Comparison of ENCODE assay signal across 8 cellular contexts in the genomic region with DNA sequence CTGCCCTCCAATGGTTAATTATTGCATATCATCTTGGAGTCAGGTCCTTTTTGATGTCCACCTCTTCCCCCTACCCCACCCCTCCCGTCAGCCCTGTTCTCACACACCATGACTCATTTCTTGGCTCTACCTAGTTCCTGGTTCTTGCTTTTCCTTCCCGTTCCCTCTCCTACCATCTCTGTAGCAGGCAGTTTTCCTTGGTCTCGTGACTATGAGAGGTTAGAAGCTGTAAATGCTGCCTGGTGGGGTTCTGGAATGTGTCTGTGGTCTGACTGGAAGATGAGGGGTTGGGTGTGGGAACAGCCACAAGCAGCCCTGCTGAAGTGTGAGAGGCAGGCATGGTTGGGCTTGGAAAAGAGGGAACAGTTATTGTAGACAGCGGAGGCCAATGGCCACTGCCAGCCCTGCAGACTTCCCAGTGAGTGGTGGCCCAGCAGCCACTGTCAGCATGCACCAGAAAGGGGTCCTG. TPM values are rescaled to one million over a fixed set of nuclear protein-coding genes. Genes with fewer than 3 reads are reported as not detected.
DNase-seq lines count a peak whose midpoint lies in the region; ATAC-seq and TF ChIP-seq lines count a peak whose summit lies in the region.

No MANE protein-coding gene starts in this region.

- H3K27ac ChIP-seq in thymus (ENCODE audit: low read depth) = peak overlapping the region; percentile 66

- H3K27me3 Mint-ChIP-seq in brain = no peaks in the 10 kb centered on the region

- DNase-seq in AG08395 (ENCODE audit: low spot score) (peak; percentile 94), LNCaP clone FGC (ENCODE audit: low read depth) (peak; percentile 84), left colon (peak; percentile 46 to 86), HAP-1 (ENCODE audit: low spot score in 2 of 2) (no peak)

- peaks cover 33% of the 10 kb centered on the region for H3K4me1 Mint-ChIP-seq in brain

- ATAC-seq in left colon (peak; percentile 87), GM21619 (IDR thresholded peaks at IDR 0.05; ENCODE audit: unreplicated experiment) (no peak), HG03432 (IDR thresholded peaks at IDR 0.05; ENCODE audit: unreplicated experiment) (no peak)

- intact Hi-C loops in left colon (cut with DNase I, micrococcal nuclease) = loop anchor here (2.0 to 10.0 kb wide), 3 partner anchors 113 to 437 kb away; no protein-coding TSS in a partner anchor

- peaks cover 4% of the 10 kb centered on the region for H3K36me3 Mint-ChIP-seq in brain

- peak overlapping the region; percentile 39 to 98 (median 90) for H3K27ac Mint-ChIP-seq in brain

- in situ Hi-C loops in HAP-1 (cut with MboI; ENCODE audit: low sequenced_read_pairs) = loop anchor here (10.0 kb wide), 1 partner anchor 117 kb away; no protein-coding TSS in a partner anchor

- TF ChIP-seq CTCF in LNCaP clone FGC (IDR thresholded peaks at IDR 0.05; ENCODE audit: control insufficient read depth, extremely low read depth, insufficient read depth) (no peak), brain (conservative IDR thresholded peaks at IDR 0.05) (no peak)

- no peaks in the 10 kb centered on the region for H3K9me3 ChIP-seq in thymus (ENCODE audit: control insufficient read depth)
- no peaks in the 10 kb centered on the region for H3K9me3 ChIP-seq in HAP-1

- H3K4me3 ChIP-seq in LNCaP clone FGC (ENCODE audit: low read depth, low read length) = peak overlapping the region; percentile 23
- H3K4me3 ChIP-seq in thymus (ENCODE audit: low read length) = no peak overlapping the region
- no peak overlapping the region for H3K4me3 ChIP-seq in HAP-1

- H3K27me3 ChIP-seq in thymus (ENCODE audit: control insufficient read depth, insufficient read depth) (no peaks in the 10 kb centered on the region), HAP-1 (ENCODE audit: low read depth) (no peaks in the 10 kb centered on the region)

- peak overlapping the region in 3 of 5 experiments; percentile 17 to 55 (median 41) for H3K4me3 Mint-ChIP-seq in brain

- H3K9me3 Mint-ChIP-seq in brain = no peaks in the 10 kb centered on the region

- H3K4me1 ChIP-seq in thymus (ENCODE audit: control insufficient read depth, insufficient read depth, low read length) = peaks cover 2% of the 10 kb centered on the region
- H3K4me1 ChIP-seq in HAP-1 = no peaks in the 10 kb centered on the region

- peaks cover 2% of the 10 kb centered on the region for H3K36me3 ChIP-seq in thymus (ENCODE audit: control insufficient read depth, insufficient read depth)
- H3K36me3 ChIP-seq in HAP-1 (replicated peaks) = peaks cover 25% of the 10 kb centered on the region

- WGBS in thymus = 91% methylated on average over 4 of the region's 4 CpGs

RNA-seq across cellular contexts. Expression of gene SLC22A5, which starts 18.2 kb away (rescaled TPM):
- polyA plus RNA-seq in brain (ENCODE audit: insufficient read depth, low read depth, low replicate concordance) = 2.4 TPM
- total RNA-seq in left colon = 10 to 100 TPM; 35.2 to 59.3 TPM
- 25.4 TPM for polyA plus RNA-seq in thymus

Comparison
In these comparisons a context has a peak if more than half of its experiments do, and no peak if none do; other contexts are left out.
1. DNase-seq: peak in AG08395 (single experiment), LNCaP clone FGC (single experiment) and left colon (2 of 2); none in HAP-1 (0 of 2).